Comparison of ENCODE assay signal across 1 cellular context in genomic region chr5:172833691-172834569, GRCh38.
A peak's percentile ranks its signal among the peaks of the same experiment; 100 is the strongest.
TF ChIP-seq lines count a peak whose summit lies in the region.

TSS of gene ERGIC1 (plus strand) at chr5:172834251. CDS start at chr5:172834414, 163 bp downstream.

TF ChIP-seq in WTC11, 78 proteins besides CTCF, POLR2A, EP300 and RAD21 (continued from another document):
- no peak for TF ChIP-seq USF1 (CRISPR knock-in tag; IDR thresholded peaks at IDR 0.05)
- TF ChIP-seq ZBTB43 (CRISPR knock-in tag; IDR thresholded peaks at IDR 0.05) = no peak
- TF ChIP-seq KAT7 (CRISPR knock-in tag; IDR thresholded peaks at IDR 0.05; ENCODE audit: borderline replicate concordance) = no peak
- no peak for TF ChIP-seq ELF4 (CRISPR knock-in tag; IDR thresholded peaks at IDR 0.05; ENCODE audit: low read depth)
- 0 out of 2 replicates have a peak, but pooled peaks have one; percentile 3 for TF ChIP-seq MYBL2 (CRISPR knock-in tag; IDR thresholded peaks at IDR 0.05)
- TF ChIP-seq MAX (CRISPR knock-in tag; IDR thresholded peaks at IDR 0.05) = no peak
- TF ChIP-seq FOXK1 (CRISPR knock-in tag; IDR thresholded peaks at IDR 0.05) = 0 out of 2 replicates have a peak, but pooled peaks have one; percentile 18
- TF ChIP-seq MLX (CRISPR knock-in tag; IDR thresholded peaks at IDR 0.05) = no peak
- TF ChIP-seq NR1H2 (CRISPR knock-in tag; IDR thresholded peaks at IDR 0.05) = no peak
- TF ChIP-seq RORB (CRISPR knock-in tag; IDR thresholded peaks at IDR 0.05) = no peak
- no peak for TF ChIP-seq PRDM15 (CRISPR knock-in tag; IDR thresholded peaks at IDR 0.05)
- TF ChIP-seq SP1 (CRISPR knock-in tag; conservative IDR thresholded peaks at IDR 0.05) = peak; percentile 65; the same call in 1 of the 2 replicates
- TF ChIP-seq GABPB1 (CRISPR knock-in tag; IDR thresholded peaks at IDR 0.05) = no peak
- peak; percentile 88; the same call in 1 of the 2 replicates for TF ChIP-seq CREM (CRISPR knock-in tag; IDR thresholded peaks at IDR 0.05)
- TF ChIP-seq E2F4 (CRISPR knock-in tag; IDR thresholded peaks at IDR 0.05; ENCODE audit: borderline replicate concordance, low read depth) = no peak
- no peak for TF ChIP-seq ZNF532 (CRISPR knock-in tag; IDR thresholded peaks at IDR 0.05; ENCODE audit: borderline replicate concordance)
- TF ChIP-seq NFYB (CRISPR knock-in tag; conservative IDR thresholded peaks at IDR 0.05; ENCODE audit: low read depth) = no peak; the same call in 1 of the 2 replicates
- TF ChIP-seq HMGA2 (CRISPR knock-in tag; IDR thresholded peaks at IDR 0.05) = no peak
- TF ChIP-seq NR2C2 (CRISPR knock-in tag; IDR thresholded peaks at IDR 0.05) = no peak
- TF ChIP-seq CDX4 (CRISPR knock-in tag; IDR thresholded peaks at IDR 0.05; ENCODE audit: borderline replicate concordance) = no peak
TF ChIP-seq in WTC11: peak in this region for 4.
